1 cellular context compared by ENCODE assay signal in genomic region chr3:47910777-47911440, GRCh38.
TF ChIP-seq lines count a peak whose summit lies in the region.

No MANE protein-coding gene starts in this region.

TF ChIP-seq in HCT116, 20 proteins besides CTCF, POLR2A, EP300 and RAD21 (continued from another document):
- TF ChIP-seq ATF3 (IDR thresholded peaks at IDR 0.05) (0 out of 2 replicates have a peak, but pooled peaks have one; percentile 30), EGR1 (IDR thresholded peaks at IDR 0.05; ENCODE audit: low read depth) (no peak), EZH2phosphoT487 (IDR thresholded peaks at IDR 0.05; ENCODE audit: borderline replicate concordance) (no peak), SRF (IDR thresholded peaks at IDR 0.05; ENCODE audit: low read depth) (no peak), JUND (IDR thresholded peaks at IDR 0.05) (peak; percentile 94), REST (IDR thresholded peaks at IDR 0.05; ENCODE audit: low read depth) (no peak), ELF1 (IDR thresholded peaks at IDR 0.05; ENCODE audit: borderline replicate concordance, low read depth) (no peak), ZFX (IDR thresholded peaks at IDR 0.05) (no peak), SP1 (IDR thresholded peaks at IDR 0.05; ENCODE audit: low read depth) (peak; percentile 69), YY1 (IDR thresholded peaks at IDR 0.05; ENCODE audit: extremely low read depth, insufficient replicate concordance, low read depth, low read length) (peak; percentile 55), SIN3A (IDR thresholded peaks at IDR 0.05; ENCODE audit: low read depth) (peak; percentile 42; the same call in 1 of the 2 replicates), ZNF274 (IDR thresholded peaks at IDR 0.05; ENCODE audit: low read depth, low read length) (no peak), TCF7L2 (IDR thresholded peaks at IDR 0.05; ENCODE audit: borderline replicate concordance, extremely low read depth, insufficient read depth, insufficient read length) (peak; percentile 65), CBX3 (IDR thresholded peaks at IDR 0.05; ENCODE audit: low read depth) (peak; percentile 89), CEBPB (IDR thresholded peaks at IDR 0.05; ENCODE audit: low read depth) (no peak)
- TF ChIP-seq, protein P1, sequence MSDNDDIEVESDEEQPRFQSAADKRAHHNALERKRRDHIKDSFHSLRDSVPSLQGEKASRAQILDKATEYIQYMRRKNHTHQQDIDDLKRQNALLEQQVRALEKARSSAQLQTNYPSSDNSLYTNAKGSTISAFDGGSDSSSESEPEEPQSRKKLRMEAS (IDR thresholded peaks at IDR 0.05), result peak; percentile 74
